In the genomic region with DNA sequence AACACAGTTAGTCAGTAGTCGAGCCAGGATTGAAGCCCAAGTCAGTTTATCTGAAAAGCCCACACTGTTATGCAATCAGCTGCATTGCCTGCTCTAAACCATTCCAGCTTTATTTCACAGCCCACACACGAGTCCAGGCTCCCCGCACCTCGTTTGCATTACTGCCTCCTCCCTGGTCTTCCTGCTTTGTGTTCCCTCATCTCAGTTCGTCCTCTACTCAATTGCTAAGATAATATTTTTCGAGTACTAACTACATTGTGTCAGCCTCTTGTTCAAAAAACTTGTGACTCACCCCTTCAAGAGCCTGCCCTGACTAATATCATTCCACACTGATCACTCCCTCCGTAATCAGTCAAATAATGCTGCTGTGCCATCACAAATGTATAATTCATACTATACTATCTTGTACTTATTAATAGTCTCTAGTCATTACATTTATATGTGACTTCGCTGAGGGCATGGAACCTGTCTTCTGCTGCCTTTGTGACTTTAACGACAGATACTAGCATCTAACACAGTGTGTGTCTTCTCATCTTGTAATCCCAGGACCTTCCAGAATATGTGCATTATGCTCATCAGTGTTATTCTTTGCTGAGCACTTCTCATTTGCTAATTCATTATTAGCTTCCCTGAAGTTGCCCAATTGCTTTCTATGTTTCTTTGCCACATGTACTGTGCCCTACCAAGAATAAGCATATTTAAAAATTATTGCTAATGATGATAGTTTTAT, we compare ENCODE assay signal across 1 cellular context.
TF ChIP-seq lines count a peak whose summit lies in the region.

No MANE protein-coding gene starts in this region.

TF ChIP-seq in WTC11, 78 proteins besides CTCF, POLR2A, EP300 and RAD21:
- TF ChIP-seq, protein P1, sequence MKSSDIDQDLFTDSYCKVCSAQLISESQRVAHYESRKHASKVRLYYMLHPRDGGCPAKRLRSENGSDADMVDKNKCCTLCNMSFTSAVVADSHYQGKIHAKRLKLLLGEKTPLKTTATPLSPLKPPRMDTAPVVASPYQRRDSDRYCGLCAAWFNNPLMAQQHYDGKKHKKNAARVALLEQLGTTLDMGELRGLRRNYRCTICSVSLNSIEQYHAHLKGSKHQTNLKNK (CRISPR knock-in tag; IDR thresholded peaks at IDR 0.05) = no peak
- TF ChIP-seq NR3C1 (CRISPR knock-in tag; conservative IDR thresholded peaks at IDR 0.05; ENCODE audit: low read depth) (no peak), RORB (CRISPR knock-in tag; IDR thresholded peaks at IDR 0.05) (no peak), ZNF396 (CRISPR knock-in tag; IDR thresholded peaks at IDR 0.05; ENCODE audit: borderline replicate concordance) (no peak), ZNF232 (CRISPR knock-in tag; IDR thresholded peaks at IDR 0.05) (no peak), RELA (CRISPR knock-in tag; IDR thresholded peaks at IDR 0.05; ENCODE audit: borderline replicate concordance) (no peak), IRF2 (CRISPR knock-in tag; IDR thresholded peaks at IDR 0.05; ENCODE audit: borderline replicate concordance, low read depth) (no peak), ZNF416 (CRISPR knock-in tag; IDR thresholded peaks at IDR 0.05) (no peak)
- TF ChIP-seq, protein P2, sequence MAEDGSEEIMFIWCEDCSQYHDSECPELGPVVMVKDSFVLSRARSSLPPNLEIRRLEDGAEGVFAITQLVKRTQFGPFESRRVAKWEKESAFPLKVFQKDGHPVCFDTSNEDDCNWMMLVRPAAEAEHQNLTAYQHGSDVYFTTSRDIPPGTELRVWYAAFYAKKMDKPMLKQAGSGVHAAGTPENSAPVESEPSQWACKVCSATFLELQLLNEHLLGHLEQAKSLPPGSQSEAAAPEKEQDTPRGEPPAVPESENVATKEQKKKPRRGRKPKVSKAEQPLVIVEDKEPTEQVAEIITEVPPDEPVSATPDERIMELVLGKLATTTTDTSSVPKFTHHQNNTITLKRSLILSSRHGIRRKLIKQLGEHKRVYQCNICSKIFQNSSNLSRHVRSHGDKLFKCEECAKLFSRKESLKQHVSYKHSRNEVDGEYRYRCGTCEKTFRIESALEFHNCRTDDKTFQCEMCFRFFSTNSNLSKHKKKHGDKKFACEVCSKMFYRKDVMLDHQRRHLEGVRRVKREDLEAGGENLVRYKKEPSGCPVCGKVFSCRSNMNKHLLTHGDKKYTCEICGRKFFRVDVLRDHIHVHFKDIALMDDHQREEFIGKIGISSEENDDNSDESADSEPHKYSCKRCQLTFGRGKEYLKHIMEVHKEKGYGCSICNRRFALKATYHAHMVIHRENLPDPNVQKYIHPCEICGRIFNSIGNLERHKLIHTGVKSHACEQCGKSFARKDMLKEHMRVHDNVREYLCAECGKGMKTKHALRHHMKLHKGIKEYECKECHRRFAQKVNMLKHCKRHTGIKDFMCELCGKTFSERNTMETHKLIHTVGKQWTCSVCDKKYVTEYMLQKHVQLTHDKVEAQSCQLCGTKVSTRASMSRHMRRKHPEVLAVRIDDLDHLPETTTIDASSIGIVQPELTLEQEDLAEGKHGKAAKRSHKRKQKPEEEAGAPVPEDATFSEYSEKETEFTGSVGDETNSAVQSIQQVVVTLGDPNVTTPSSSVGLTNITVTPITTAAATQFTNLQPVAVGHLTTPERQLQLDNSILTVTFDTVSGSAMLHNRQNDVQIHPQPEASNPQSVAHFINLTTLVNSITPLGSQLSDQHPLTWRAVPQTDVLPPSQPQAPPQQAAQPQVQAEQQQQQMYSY (CRISPR knock-in tag; IDR thresholded peaks at IDR 0.05) = no peak
- TF ChIP-seq, protein P3, sequence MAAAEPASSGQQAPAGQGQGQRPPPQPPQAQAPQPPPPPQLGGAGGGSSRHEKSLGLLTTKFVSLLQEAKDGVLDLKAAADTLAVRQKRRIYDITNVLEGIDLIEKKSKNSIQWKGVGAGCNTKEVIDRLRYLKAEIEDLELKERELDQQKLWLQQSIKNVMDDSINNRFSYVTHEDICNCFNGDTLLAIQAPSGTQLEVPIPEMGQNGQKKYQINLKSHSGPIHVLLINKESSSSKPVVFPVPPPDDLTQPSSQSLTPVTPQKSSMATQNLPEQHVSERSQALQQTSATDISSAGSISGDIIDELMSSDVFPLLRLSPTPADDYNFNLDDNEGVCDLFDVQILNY (CRISPR knock-in tag; IDR thresholded peaks at IDR 0.05) = no peak
- TF ChIP-seq, protein P4, sequence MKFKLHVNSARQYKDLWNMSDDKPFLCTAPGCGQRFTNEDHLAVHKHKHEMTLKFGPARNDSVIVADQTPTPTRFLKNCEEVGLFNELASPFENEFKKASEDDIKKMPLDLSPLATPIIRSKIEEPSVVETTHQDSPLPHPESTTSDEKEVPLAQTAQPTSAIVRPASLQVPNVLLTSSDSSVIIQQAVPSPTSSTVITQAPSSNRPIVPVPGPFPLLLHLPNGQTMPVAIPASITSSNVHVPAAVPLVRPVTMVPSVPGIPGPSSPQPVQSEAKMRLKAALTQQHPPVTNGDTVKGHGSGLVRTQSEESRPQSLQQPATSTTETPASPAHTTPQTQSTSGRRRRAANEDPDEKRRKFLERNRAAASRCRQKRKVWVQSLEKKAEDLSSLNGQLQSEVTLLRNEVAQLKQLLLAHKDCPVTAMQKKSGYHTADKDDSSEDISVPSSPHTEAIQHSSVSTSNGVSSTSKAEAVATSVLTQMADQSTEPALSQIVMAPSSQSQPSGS (CRISPR knock-in tag; IDR thresholded peaks at IDR 0.05; ENCODE audit: borderline replicate concordance, low read depth) = no peak
- TF ChIP-seq, protein P5, sequence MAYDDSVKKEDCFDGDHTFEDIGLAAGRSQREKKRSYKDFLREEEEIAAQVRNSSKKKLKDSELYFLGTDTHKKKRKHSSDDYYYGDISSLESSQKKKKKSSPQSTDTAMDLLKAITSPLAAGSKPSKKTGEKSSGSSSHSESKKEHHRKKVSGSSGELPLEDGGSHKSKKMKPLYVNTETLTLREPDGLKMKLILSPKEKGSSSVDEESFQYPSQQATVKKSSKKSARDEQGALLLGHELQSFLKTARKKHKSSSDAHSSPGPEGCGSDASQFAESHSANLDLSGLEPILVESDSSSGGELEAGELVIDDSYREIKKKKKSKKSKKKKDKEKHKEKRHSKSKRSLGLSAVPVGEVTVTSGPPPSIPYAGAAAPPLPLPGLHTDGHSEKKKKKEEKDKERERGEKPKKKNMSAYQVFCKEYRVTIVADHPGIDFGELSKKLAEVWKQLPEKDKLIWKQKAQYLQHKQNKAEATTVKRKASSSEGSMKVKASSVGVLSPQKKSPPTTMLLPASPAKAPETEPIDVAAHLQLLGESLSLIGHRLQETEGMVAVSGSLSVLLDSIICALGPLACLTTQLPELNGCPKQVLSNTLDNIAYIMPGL (CRISPR knock-in tag; IDR thresholded peaks at IDR 0.05) = no peak
- TF ChIP-seq, protein P6, sequence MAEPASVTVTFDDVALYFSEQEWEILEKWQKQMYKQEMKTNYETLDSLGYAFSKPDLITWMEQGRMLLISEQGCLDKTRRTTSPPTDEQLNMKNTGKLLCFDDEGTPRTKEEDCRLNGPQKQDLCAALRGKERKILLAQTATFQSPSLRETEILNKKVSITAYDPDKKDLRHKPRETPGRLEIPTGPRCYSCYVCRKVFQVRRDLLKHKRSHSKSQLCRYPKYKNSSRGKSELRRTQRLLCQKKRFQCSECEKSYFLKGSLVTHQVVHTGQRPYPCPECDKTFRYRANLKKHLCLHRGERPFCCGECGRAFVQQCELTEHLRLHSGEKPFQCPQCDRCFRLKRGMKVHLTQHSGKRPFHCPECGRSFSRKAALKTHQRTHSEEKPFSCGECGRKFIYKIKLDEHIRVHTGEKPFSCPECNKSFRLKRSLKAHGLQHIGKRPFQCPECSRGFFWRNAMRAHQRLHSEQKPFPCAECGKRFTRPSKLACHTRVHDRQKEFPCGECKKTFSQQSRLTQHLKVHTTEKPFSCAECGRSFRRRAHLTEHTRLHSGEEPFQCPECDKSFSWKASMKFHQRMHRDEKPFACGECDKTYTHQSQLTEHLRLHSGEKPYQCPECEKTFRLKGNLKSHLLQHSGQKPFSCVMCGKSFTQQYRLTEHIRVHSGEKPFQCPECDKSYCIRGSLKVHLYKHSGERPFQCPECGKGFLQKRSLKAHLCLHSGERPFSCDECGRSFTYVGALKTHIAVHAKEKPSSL (CRISPR knock-in tag; conservative IDR thresholded peaks at IDR 0.05) = no peak
- TF ChIP-seq, protein P7, sequence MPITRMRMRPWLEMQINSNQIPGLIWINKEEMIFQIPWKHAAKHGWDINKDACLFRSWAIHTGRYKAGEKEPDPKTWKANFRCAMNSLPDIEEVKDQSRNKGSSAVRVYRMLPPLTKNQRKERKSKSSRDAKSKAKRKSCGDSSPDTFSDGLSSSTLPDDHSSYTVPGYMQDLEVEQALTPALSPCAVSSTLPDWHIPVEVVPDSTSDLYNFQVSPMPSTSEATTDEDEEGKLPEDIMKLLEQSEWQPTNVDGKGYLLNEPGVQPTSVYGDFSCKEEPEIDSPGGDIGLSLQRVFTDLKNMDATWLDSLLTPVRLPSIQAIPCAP (CRISPR knock-in tag; IDR thresholded peaks at IDR 0.05) = no peak
